ENCODE assay signal across 24 cellular contexts in the genomic region with DNA sequence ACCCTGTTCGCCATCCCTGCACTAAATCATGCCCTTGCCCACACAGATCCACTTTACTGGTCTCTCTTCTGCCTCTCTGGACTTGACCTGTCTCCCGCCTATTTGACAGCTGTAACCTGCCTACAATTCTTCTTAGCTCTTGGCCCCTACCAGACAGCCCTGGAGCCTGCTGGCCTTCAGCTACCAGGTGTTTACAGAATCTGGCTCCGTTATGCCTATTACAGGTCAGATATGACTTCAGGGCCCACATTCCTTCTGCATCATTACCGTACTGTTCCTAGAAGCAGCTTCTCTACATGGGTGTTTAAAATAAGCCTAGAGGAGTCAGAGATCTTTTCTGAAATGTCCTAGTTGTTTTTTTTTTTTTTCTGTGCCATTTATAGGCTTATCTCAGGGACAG. TPM values are rescaled to one million over a fixed set of nuclear protein-coding genes. Genes with fewer than 3 reads are reported as not detected.
"Had no signal": no experiment of that assay in that cellular context is flagged by ENCODE, and none has a peak within 500 bp of the region (broad histone marks: within the 10 kb centered on the region; RNA-seq: fewer than 3 reads in every experiment).

No MANE protein-coding gene starts in this region.

- H3K9me3 Mint-ChIP-seq: activated naive CD8-positive, alpha-beta T cell treated with anti-CD3 and anti-CD28 coated beads, Interleukin-2, amount 10 ng/mL, durations not matched to agents 7 days and 5 days; endodermal cell; nephron progenitor cell; stimulated activated effector memory CD8-positive, alpha-beta T cell treated with anti-CD3 and anti-CD28 coated beads, Interleukin-12 subunit alpha, Interleukin-12 subunit beta, amount 100 ng/mL, for 72 hours; stimulated activated naive CD8-positive, alpha-beta T cell treated with anti-CD3 and anti-CD28 coated beads, Interleukin-15, amount 100 ng/mL, for 72 hours; T-helper 1 cell treated with Interleukin-12 subunit alpha and Interleukin-12 subunit beta and Interleukin-4 antibody, amounts not matched to agents 30 μg/mL and 1 μg/mL, for 36 hours had no signal

- H3K36me3 ChIP-seq: esophagus squamous epithelium, gastroesophageal sphincter, WERI-Rb-1 had no signal

- H3K27me3 Mint-ChIP-seq: activated naive CD8-positive, alpha-beta T cell treated with anti-CD3 and anti-CD28 coated beads, Interleukin-2, amount 10 ng/mL, durations not matched to agents 7 days and 5 days; stimulated activated naive CD8-positive, alpha-beta T cell treated with anti-CD3 and anti-CD28 coated beads, Interleukin-15, amount 100 ng/mL, for 72 hours had no signal

- H3K36me3 Mint-ChIP-seq: activated naive CD8-positive, alpha-beta T cell treated with anti-CD3 and anti-CD28 coated beads, Interleukin-2, amount 10 ng/mL, durations not matched to agents 7 days and 5 days; stimulated activated effector memory CD8-positive, alpha-beta T cell treated with anti-CD3 and anti-CD28 coated beads, Interleukin-12 subunit alpha, Interleukin-12 subunit beta, amount 100 ng/mL, for 72 hours had no signal

- ATAC-seq: stimulated activated effector memory CD8-positive, alpha-beta T cell treated with anti-CD3 and anti-CD28 coated beads, Interleukin-12 subunit alpha, Interleukin-12 subunit beta, amount 100 ng/mL, for 72 hours; stimulated activated naive CD8-positive, alpha-beta T cell treated with anti-CD3 and anti-CD28 coated beads, Interleukin-15, amount 100 ng/mL, for 72 hours had no signal

- H3K27me3 ChIP-seq: esophagus squamous epithelium, gastroesophageal sphincter had no signal

- H3K9me3 ChIP-seq: esophagus squamous epithelium, gastroesophageal sphincter had no signal

- H3K27ac Mint-ChIP-seq: activated naive CD8-positive, alpha-beta T cell treated with anti-CD3 and anti-CD28 coated beads, Interleukin-2, amount 10 ng/mL, durations not matched to agents 7 days and 5 days; endodermal cell; nephron progenitor cell; T-helper 1 cell treated with Interleukin-12 subunit alpha and Interleukin-12 subunit beta and Interleukin-4 antibody, amounts not matched to agents 30 μg/mL and 1 μg/mL, for 36 hours had no signal

- H3K4me3 Mint-ChIP-seq: activated naive CD8-positive, alpha-beta T cell treated with anti-CD3 and anti-CD28 coated beads, Interleukin-2, amount 10 ng/mL, durations not matched to agents 7 days and 5 days; endodermal cell; nephron progenitor cell; stimulated activated effector memory CD8-positive, alpha-beta T cell treated with anti-CD3 and anti-CD28 coated beads, Interleukin-12 subunit alpha, Interleukin-12 subunit beta, amount 100 ng/mL, for 72 hours; stimulated activated naive CD8-positive, alpha-beta T cell treated with anti-CD3 and anti-CD28 coated beads, Interleukin-15, amount 100 ng/mL, for 72 hours; T-helper 1 cell treated with Interleukin-12 subunit alpha and Interleukin-12 subunit beta and Interleukin-4 antibody, amounts not matched to agents 30 μg/mL and 1 μg/mL, for 36 hours had no signal

- H3K27ac ChIP-seq: parathyroid adenoma, WERI-Rb-1 had no signal

- H3K4me3 ChIP-seq: coronary artery, esophagus squamous epithelium, gastroesophageal sphincter had no signal

- DNase-seq: activated CD4-positive, alpha-beta T cell treated with anti-CD3 and anti-CD28 coated beads, Interleukin-2, amount 50 U/mL, for 1 hour; activated CD4-positive, CD25-positive, alpha-beta regulatory T cell treated with anti-CD3 and anti-CD28 coated beads, Interleukin-2, amount 50 U/mL, for 72 hours; activated naive CD4-positive, alpha-beta T cell treated with Interleukin-2 at 50 U/mL for 16 hours; activated naive CD8-positive, alpha-beta T cell treated with anti-CD3 and anti-CD28 coated beads, Interleukin-2, amount 10 ng/mL, durations not matched to agents 7 days and 5 days; activated T-cell treated with anti-CD3 and anti-CD28 coated beads, Interleukin-2, amount 50 U/mL, for 1 hour; amygdala; cerebellar nuclear complex; endodermal cell; esophagus squamous epithelium; nephron progenitor cell; nucleus accumbens; small intestine; stimulated activated CD4-positive, alpha-beta T cell treated with anti-CD3 and anti-CD28 coated beads, Interleukin-2, amount 100 ng/mL, for 24 hours; stimulated activated naive CD8-positive, alpha-beta T cell treated with anti-CD3 and anti-CD28 coated beads, Interleukin-15, amount 100 ng/mL, for 72 hours; WERI-Rb-1 had no signal

- H3K4me1 ChIP-seq: parathyroid adenoma had no signal

RNA-seq across cellular contexts. Expression of gene CCN6, which starts 45.4 kb away (rescaled TPM):
- total RNA-seq: activated naive CD8-positive, alpha-beta T cell treated with anti-CD3 and anti-CD28 coated beads, Interleukin-2, amount 10 ng/mL, durations not matched to agents 7 days and 5 days; endodermal cell; gastroesophageal sphincter; left ventricle myocardium superior; mononuclear cell; myocyte; temporal lobe had no signal
- polyA plus RNA-seq: small intestine had no signal
